In genomic region chr20:48679011-48679410, GRCh38 we compare ENCODE assay signal across 14 cellular contexts.
"Had no signal": no experiment of that assay in that cellular context is flagged by ENCODE, and none has a peak within 500 bp of the region (broad histone marks: within the 10 kb centered on the region; RNA-seq: fewer than 3 reads in every experiment).

No MANE protein-coding gene starts in this region.

- DNase-seq: activated CD4-positive, alpha-beta T cell treated with anti-CD3 and anti-CD28 coated beads for 4 hours; activated gamma-delta T cell treated with Interleukin-2 at 50 U/mL for 16 hours; anterior cingulate cortex; brain microvascular endothelial cell; cortex of kidney; effector CD8-positive, alpha-beta T cell; foreskin keratinocyte; glutamatergic neuron; hypothalamus; left ventricle myocardium superior; mesenchymal stem cell; upper lobe of right lung had no signal

- ATAC-seq: foreskin keratinocyte, left ventricle myocardium superior, sciatic nerve, SK-N-SH treated with all-trans-retinoic acid at 6 μM for 48 hours, upper lobe of right lung had no signal
